In genomic region chr13:27372896-27373295, GRCh38 we compare ENCODE assay signal across 15 cellular contexts. TPM values are rescaled to one million over a fixed set of nuclear protein-coding genes. Genes with fewer than 3 reads are reported as not detected.
DNase-seq lines count a peak whose midpoint lies in the region; FAIRE-seq and TF ChIP-seq lines count a peak whose summit lies in the region.
"Had no signal": no experiment of that assay in that cellular context is flagged by ENCODE, and none has a peak within 500 bp of the region (broad histone marks: within the 10 kb centered on the region; RNA-seq: fewer than 3 reads in every experiment).

No MANE protein-coding gene starts in this region.

- POLR2A ChIA-PET in HEK293 (lab: Yijun Ruan, JAX), result no interaction called here

- no peak overlapping the region for H3K4me3 ChIP-seq in HEK293 (ENCODE audit: low read depth, low read length)
- no peak overlapping the region for H3K4me3 ChIP-seq in mucosa of rectum (ENCODE audit: low read length in 2 of 2)
- H3K4me3 ChIP-seq: ascending aorta had no signal

- FAIRE-seq in frontal cortex (lab: Jason Lieb, UNC) (no peak), GM19239 (lab: Jason Lieb, UNC) (no peak)

- H3K9me3 ChIP-seq in HEK293 (ENCODE audit: control insufficient read depth, insufficient read depth, low read depth, low read length) (no peaks in the 10 kb centered on the region), mucosa of rectum (ENCODE audit: control insufficient read depth in 2 of 2, low read length in 2 of 2) (no peaks in the 10 kb centered on the region)
- H3K9me3 ChIP-seq: ascending aorta had no signal

- TF ChIP-seq CTCF in HEK293 (tag by site-specific recombination; IDR thresholded peaks at IDR 0.05), result no peak

- peaks cover 18% of the 10 kb centered on the region for H3K27me3 Mint-ChIP-seq in activated naive CD4-positive, alpha-beta T cell treated with anti-CD3 and anti-CD28 coated beads for 36 hours (ENCODE audit: low read depth)

- H3K4me1 Mint-ChIP-seq in activated naive CD4-positive, alpha-beta T cell treated with anti-CD3 and anti-CD28 coated beads for 36 hours (ENCODE audit: low read depth), result peaks cover 2% of the 10 kb centered on the region

- no peak overlapping the region for H3K27ac ChIP-seq in HEK293 (ENCODE audit: extremely low read depth, low read depth, low read length)
- peak overlapping the region; percentile 59 to 73 for H3K27ac ChIP-seq in mucosa of rectum (ENCODE audit: low read depth in 2 of 2, low read length in 2 of 2)
- H3K27ac ChIP-seq: ascending aorta had no signal

- H3K4me1 ChIP-seq in HEK293 (ENCODE audit: control insufficient read depth, insufficient read depth, low read length) (no peaks in the 10 kb centered on the region), mucosa of rectum (ENCODE audit: control insufficient read depth in 2 of 2, insufficient read depth in 2 of 2, low read length in 2 of 2) (peaks cover 6 to 31% of the 10 kb centered on the region in 2 donors)
- H3K4me1 ChIP-seq: ascending aorta had no signal

- no peak overlapping the region for H3K4me3 Mint-ChIP-seq in activated naive CD4-positive, alpha-beta T cell treated with anti-CD3 and anti-CD28 coated beads for 36 hours
- H3K4me3 Mint-ChIP-seq: activated T-cell treated with anti-CD3 and anti-CD28 coated beads, Interleukin-2, amount 50 U/mL, for 4 hours; CD4-positive, alpha-beta T cell had no signal

- no peaks in the 10 kb centered on the region for H3K9me3 Mint-ChIP-seq in activated naive CD4-positive, alpha-beta T cell treated with anti-CD3 and anti-CD28 coated beads for 36 hours
- H3K9me3 Mint-ChIP-seq: activated T-cell treated with anti-CD3 and anti-CD28 coated beads, Interleukin-2, amount 50 U/mL, for 4 hours; CD4-positive, alpha-beta T cell had no signal

- H3K36me3 ChIP-seq in HEK293 (ENCODE audit: control insufficient read depth in 2 of 2, insufficient read depth in 1 of 2, low read length in 2 of 2), result no peaks in the 10 kb centered on the region
- H3K36me3 ChIP-seq in mucosa of rectum (ENCODE audit: control insufficient read depth in 2 of 2, insufficient read depth in 2 of 2, low read length in 2 of 2), result no peaks in the 10 kb centered on the region
- H3K36me3 ChIP-seq: ascending aorta had no signal

- H3K27me3 ChIP-seq in mucosa of rectum (ENCODE audit: control insufficient read depth in 2 of 2, insufficient read depth in 2 of 2, low read length in 2 of 2), result peaks cover 0 to 8% of the 10 kb centered on the region in 2 donors
- H3K27me3 ChIP-seq: ascending aorta had no signal

- peak overlapping the region in 1 of 2 donors; percentile 34 for H3K9ac ChIP-seq in mucosa of rectum (ENCODE audit: low read depth in 1 of 2, low read length in 2 of 2)

- DNase-seq in NCI-H2029 (lab: John Stamatoyannopoulos, UW), result peak; percentile 90
- DNase-seq in SHP77 (lab: John Stamatoyannopoulos, UW), result peak; percentile 98
- DNase-seq in activated effector memory CD4-positive, alpha-beta T cell treated with Interleukin-2 at 50 U/mL for 16 hours, result no peak
- no peak for DNase-seq in frontal cortex (ENCODE audit: low spot score in 2 of 2)
- DNase-seq in GM19239 (ENCODE audit: insufficient read length, low spot score), result no peak
- DNase-seq in activated naive CD4-positive, alpha-beta T cell treated with anti-CD3 and anti-CD28 coated beads for 36 hours, result no peak
- DNase-seq: activated T-cell treated with anti-CD3 and anti-CD28 coated beads, Interleukin-2, amount 50 U/mL, for 4 hours; CD4-positive, alpha-beta T cell; HCEC 1CT; hippocampal formation; RPMI8226; stimulated activated CD4-positive, alpha-beta T cell treated with anti-CD3 and anti-CD28 coated beads, Interleukin-4, amount 100 ng/mL, for 24 hours had no signal

- intact Hi-C loops in activated naive CD4-positive, alpha-beta T cell treated with anti-CD3 and anti-CD28 coated beads for 36 hours (cut with micrococcal nuclease), result loop anchor here (10.0 kb wide), 1 partner anchor 342 kb away; no protein-coding TSS in a partner anchor

- H3K36me3 Mint-ChIP-seq in activated naive CD4-positive, alpha-beta T cell treated with anti-CD3 and anti-CD28 coated beads for 36 hours (ENCODE audit: low read depth), result no peaks in the 10 kb centered on the region

- H3K27ac Mint-ChIP-seq in activated naive CD4-positive, alpha-beta T cell treated with anti-CD3 and anti-CD28 coated beads for 36 hours, result no peak overlapping the region
- H3K27ac Mint-ChIP-seq: CD4-positive, alpha-beta T cell had no signal

- CTCF ChIA-PET in HEK293 (lab: Yijun Ruan, JAX), result interaction anchor here (0.6 to 5.1 kb wide), 7 partner anchors 11 to 611 kb away, joined by 3 to 34 read pairs (median 5); no protein-coding TSS in a partner anchor
- CTCF ChIA-PET in activated naive CD4-positive, alpha-beta T cell treated with anti-CD3 and anti-CD28 coated beads for 36 hours (lab: Charles Lee), result interaction anchor here (0.6 to 10.4 kb wide), 6 partner anchors 12 to 455 kb away, joined by 3 to 143 read pairs (median 5); no protein-coding TSS in a partner anchor

TF ChIP-seq in HEK293, 187 proteins besides CTCF, POLR2A, EP300 and RAD21:
- 0 out of 2 replicates have a peak, but pooled peaks have one; percentile 11 for TF ChIP-seq IKZF3 (tag by site-specific recombination; IDR thresholded peaks at IDR 0.05)
- no peak for TF ChIP-seq ZNF138 (tag by site-specific recombination; IDR thresholded peaks at IDR 0.05; ENCODE audit: borderline replicate concordance)
- TF ChIP-seq ZNF248 (tag by site-specific recombination; IDR thresholded peaks at IDR 0.05), result no peak
- peak; percentile 26; the same call in 1 of the 2 replicates for TF ChIP-seq ZNF654 (tag by site-specific recombination; IDR thresholded peaks at IDR 0.05; ENCODE audit: low read depth)

RNA-seq across cellular contexts. Expression of gene GTF3A, which starts 51.5 kb away (rescaled TPM):
- total RNA-seq in frontal cortex, result 94.6 TPM
- 100 to 1,000 TPM; 303 to 314 TPM for total RNA-seq in activated naive CD4-positive, alpha-beta T cell treated with anti-CD3 and anti-CD28 coated beads for 36 hours

Comparison
In these comparisons a context has a peak if more than half of its experiments do, and no peak if none do; other contexts are left out.
1. DNase-seq: peak in NCI-H2029 (single experiment) and SHP77 (2 of 2); none in activated effector memory CD4-positive, alpha-beta T cell treated with Interleukin-2 at 50 U/mL for 16 hours (single experiment), frontal cortex (0 of 2), GM19239 (single experiment) and activated naive CD4-positive, alpha-beta T cell treated with anti-CD3 and anti-CD28 coated beads for 36 hours (single experiment).